14 cellular contexts compared by ENCODE assay signal in the genomic region with DNA sequence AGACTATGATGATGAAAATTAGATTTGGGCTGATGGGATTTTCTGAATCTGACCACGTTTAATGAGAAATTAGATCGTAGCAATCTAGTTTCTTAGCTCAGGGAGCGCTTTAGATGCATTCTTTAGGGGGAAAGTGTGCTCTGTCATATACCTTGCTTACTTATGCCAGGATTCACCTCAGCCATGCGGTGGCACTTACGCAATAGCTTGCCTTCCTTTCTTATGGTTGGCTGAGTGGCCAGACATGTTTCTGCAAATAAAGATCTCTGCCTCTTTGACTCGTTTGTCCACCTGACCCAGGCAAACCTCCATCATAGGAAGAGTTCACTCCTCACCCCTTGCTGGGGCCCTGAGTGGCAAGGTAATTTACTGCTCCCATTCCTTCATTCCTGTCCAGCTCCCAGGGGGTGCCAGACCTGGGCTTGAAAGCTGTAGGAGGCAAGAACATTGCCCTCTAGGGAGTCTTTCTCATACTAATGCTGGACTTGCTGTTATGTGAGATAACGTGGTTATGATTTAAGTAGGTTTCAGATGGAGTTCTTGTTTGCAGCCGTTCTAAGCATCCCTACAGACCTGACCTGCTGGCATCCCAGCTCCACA. TPM values are rescaled to one million over a fixed set of nuclear protein-coding genes. Genes with fewer than 3 reads are reported as not detected.
"Had no signal": no experiment of that assay in that cellular context is flagged by ENCODE, and none has a peak within 500 bp of the region (broad histone marks: within the 10 kb centered on the region; RNA-seq: fewer than 3 reads in every experiment).

No MANE protein-coding gene starts in this region.

- H3K27me3 ChIP-seq: adrenal gland, cardiac muscle cell, dorsolateral prefrontal cortex, esophagus muscularis mucosa, left lung had no signal

- H3K4me1 ChIP-seq: adrenal gland, esophagus muscularis mucosa, left lung had no signal

- H3K36me3 ChIP-seq: adrenal gland, cardiac muscle cell, esophagus muscularis mucosa, left lung had no signal

- H3K4me3 ChIP-seq: adrenal gland, cardiac muscle cell, dorsolateral prefrontal cortex, esophagus muscularis mucosa, left lung had no signal

- DNase-seq: activated naive CD4-positive, alpha-beta T cell treated with anti-CD3 and anti-CD28 coated beads, Interleukin-2, amount 10 ng/mL, durations not matched to agents 7 days and 5 days; activated T-cell treated with anti-CD3 and anti-CD28 coated beads, Interleukin-2, amount 50 U/mL, for 24 hours; adrenal gland; dorsolateral prefrontal cortex; hippocampal formation; left lung; stimulated activated CD4-positive, alpha-beta T cell treated with anti-CD3 and anti-CD28 coated beads, Interleukin-2, amount 100 ng/mL, for 48 hours; T-helper 1 cell had no signal

- H3K27me3 Mint-ChIP-seq: activated naive CD4-positive, alpha-beta T cell treated with anti-CD3 and anti-CD28 coated beads, Interleukin-2, amount 10 ng/mL, durations not matched to agents 7 days and 5 days; activated T-cell treated with anti-CD3 and anti-CD28 coated beads, Interleukin-2, amount 50 U/mL, for 24 hours; stimulated activated memory B cell treated with anti-CD40 and anti-IgM and Interleukin-4, amounts not matched to agents 10 μg/mL and 1 μg/mL and 100 μg/mL, for 72 hours had no signal

- H3K36me3 Mint-ChIP-seq: natural killer cell treated with Interleukin-12 subunit alpha and Interleukin-12 subunit beta and Interleukin-15 and Interleukin-18, amount 100 ng/mL, for 72 hours; stimulated activated memory B cell treated with anti-CD40 and anti-IgM and Interleukin-4, amounts not matched to agents 10 μg/mL and 1 μg/mL and 100 μg/mL, for 72 hours had no signal

- H3K9me3 Mint-ChIP-seq: activated T-cell treated with anti-CD3 and anti-CD28 coated beads, Interleukin-2, amount 50 U/mL, for 24 hours; natural killer cell treated with Interleukin-12 subunit alpha and Interleukin-12 subunit beta and Interleukin-15 and Interleukin-18, amount 100 ng/mL, for 72 hours had no signal

- H3K27ac ChIP-seq: adrenal gland, cardiac muscle cell, dorsolateral prefrontal cortex, esophagus muscularis mucosa, left lung had no signal

- ATAC-seq: left lung; natural killer cell treated with Interleukin-12 subunit alpha and Interleukin-12 subunit beta and Interleukin-15 and Interleukin-18, amount 100 ng/mL, for 72 hours; stimulated activated memory B cell treated with anti-CD40 and anti-IgM and Interleukin-4, amounts not matched to agents 10 μg/mL and 1 μg/mL and 100 μg/mL, for 72 hours had no signal

- H3K4me3 Mint-ChIP-seq: activated naive CD4-positive, alpha-beta T cell treated with anti-CD3 and anti-CD28 coated beads, Interleukin-2, amount 10 ng/mL, durations not matched to agents 7 days and 5 days; activated T-cell treated with anti-CD3 and anti-CD28 coated beads, Interleukin-2, amount 50 U/mL, for 24 hours; memory B cell; natural killer cell treated with Interleukin-12 subunit alpha and Interleukin-12 subunit beta and Interleukin-15 and Interleukin-18, amount 100 ng/mL, for 72 hours; stimulated activated memory B cell treated with anti-CD40 and anti-IgM and Interleukin-4, amounts not matched to agents 10 μg/mL and 1 μg/mL and 100 μg/mL, for 72 hours had no signal

- H3K27ac Mint-ChIP-seq: memory B cell; natural killer cell treated with Interleukin-12 subunit alpha and Interleukin-12 subunit beta and Interleukin-15 and Interleukin-18, amount 100 ng/mL, for 72 hours; stimulated activated memory B cell treated with anti-CD40 and anti-IgM and Interleukin-4, amounts not matched to agents 10 μg/mL and 1 μg/mL and 100 μg/mL, for 72 hours had no signal

- H3K9me3 ChIP-seq: adrenal gland, esophagus muscularis mucosa, left lung had no signal

RNA-seq across cellular contexts. Expression of a gene that starts 57.1 kb away (rescaled TPM):
- polyA plus RNA-seq: keratinocyte had no signal
